ENCODE assay signal across 10 cellular contexts in genomic region chr7:117008849-117009531, GRCh38. TPM values are rescaled to one million over a fixed set of nuclear protein-coding genes. Genes with fewer than 3 reads are reported as not detected.
DNase-seq lines count a peak whose midpoint lies in the region; ATAC-seq and TF ChIP-seq lines count a peak whose summit lies in the region.
"Had no signal": no experiment of that assay in that cellular context is flagged by ENCODE, and none has a peak within 500 bp of the region (broad histone marks: within the 10 kb centered on the region; RNA-seq: fewer than 3 reads in every experiment).

No MANE protein-coding gene starts in this region.

- peak overlapping the region; percentile 75 for H3K27ac Mint-ChIP-seq in activated T-helper 17 cell treated with anti-CD3 and anti-CD28 coated beads, Interleukin-2, amount 50 U/mL, for 72 hours
- H3K27ac Mint-ChIP-seq in natural killer cell treated with Interleukin-12 subunit alpha and Interleukin-12 subunit beta and Interleukin-15 and Interleukin-18, amount 100 ng/mL, for 72 hours, result peak overlapping the region in 1 of 2 donors; percentile 57
- H3K27ac Mint-ChIP-seq: brain had no signal

- H3K4me1 ChIP-seq in spleen, result peaks cover 2 to 55% (median 28%) of the 10 kb centered on the region in 6 donors

- TF ChIP-seq POLR2A in GM18505 (IDR thresholded peaks at IDR 0.05; ENCODE audit: borderline replicate concordance, extremely low read depth, insufficient read depth, insufficient read length) (no peak), spleen (IDR thresholded peaks at IDR 0.05) (no peak)

- WGBS in spleen, 5 donors, result 94 to 97% (median 95%) methylated on average over 2 of the region's 2 CpGs

- H3K36me3 ChIP-seq in spleen, result no peaks in the 10 kb centered on the region
- H3K36me3 ChIP-seq: Peyer's patch had no signal

- peak; percentile 74 to 85 for DNase-seq in Kasumi-1 (lab: John Stamatoyannopoulos, UW)
- no peak for DNase-seq in natural killer cell treated with Interleukin-12 subunit alpha and Interleukin-12 subunit beta and Interleukin-15 and Interleukin-18, amount 100 ng/mL, for 72 hours (ENCODE audit: low spot score)
- DNase-seq in effector CD8-positive, alpha-beta T cell (lab: John Stamatoyannopoulos, UW), result no peak
- DNase-seq in anterior cingulate cortex (lab: John Stamatoyannopoulos, UW), result no peak
- no peak for DNase-seq in spleen
- DNase-seq: kidney had no signal

- no peak for TF ChIP-seq CTCF in spleen (IDR thresholded peaks at IDR 0.05 in 8 of 11, conservative IDR thresholded peaks at IDR 0.05 in 3 of 11)

- no peak overlapping the region for H3K4me3 ChIP-seq in spleen
- H3K4me3 ChIP-seq: Peyer's patch had no signal

- no peak overlapping the region for H3K27ac ChIP-seq in spleen
- H3K27ac ChIP-seq: Peyer's patch had no signal

- peaks cover 40% of the 10 kb centered on the region for H3K4me1 Mint-ChIP-seq in activated T-helper 17 cell treated with anti-CD3 and anti-CD28 coated beads, Interleukin-2, amount 50 U/mL, for 72 hours
- peaks cover 32 to 46% of the 10 kb centered on the region in 2 donors for H3K4me1 Mint-ChIP-seq in natural killer cell treated with Interleukin-12 subunit alpha and Interleukin-12 subunit beta and Interleukin-15 and Interleukin-18, amount 100 ng/mL, for 72 hours (ENCODE audit: low read depth in 2 of 2)

- no peaks in the 10 kb centered on the region for H3K9me3 Mint-ChIP-seq in activated T-helper 17 cell treated with anti-CD3 and anti-CD28 coated beads, Interleukin-2, amount 50 U/mL, for 72 hours
- no peaks in the 10 kb centered on the region for H3K9me3 Mint-ChIP-seq in natural killer cell treated with Interleukin-12 subunit alpha and Interleukin-12 subunit beta and Interleukin-15 and Interleukin-18, amount 100 ng/mL, for 72 hours
- H3K9me3 Mint-ChIP-seq: brain had no signal

- no peaks in the 10 kb centered on the region for H3K27me3 Mint-ChIP-seq in activated T-helper 17 cell treated with anti-CD3 and anti-CD28 coated beads, Interleukin-2, amount 50 U/mL, for 72 hours
- no peaks in the 10 kb centered on the region for H3K27me3 Mint-ChIP-seq in natural killer cell treated with Interleukin-12 subunit alpha and Interleukin-12 subunit beta and Interleukin-15 and Interleukin-18, amount 100 ng/mL, for 72 hours

- H3K36me3 Mint-ChIP-seq in activated T-helper 17 cell treated with anti-CD3 and anti-CD28 coated beads, Interleukin-2, amount 50 U/mL, for 72 hours (ENCODE audit: low read depth), result peaks cover 7% of the 10 kb centered on the region
- no peaks in the 10 kb centered on the region for H3K36me3 Mint-ChIP-seq in natural killer cell treated with Interleukin-12 subunit alpha and Interleukin-12 subunit beta and Interleukin-15 and Interleukin-18, amount 100 ng/mL, for 72 hours
- H3K36me3 Mint-ChIP-seq: brain had no signal

- peak overlapping the region; percentile 67 for H3K4me3 Mint-ChIP-seq in activated T-helper 17 cell treated with anti-CD3 and anti-CD28 coated beads, Interleukin-2, amount 50 U/mL, for 72 hours
- H3K4me3 Mint-ChIP-seq in natural killer cell treated with Interleukin-12 subunit alpha and Interleukin-12 subunit beta and Interleukin-15 and Interleukin-18, amount 100 ng/mL, for 72 hours, result peak overlapping the region; percentile 65
- H3K4me3 Mint-ChIP-seq: brain had no signal

- peak; percentile 19 for ATAC-seq in GM18505 (IDR thresholded peaks at IDR 0.05; ENCODE audit: unreplicated experiment)
- peak; percentile 22 for ATAC-seq in activated T-helper 17 cell treated with anti-CD3 and anti-CD28 coated beads, Interleukin-2, amount 50 U/mL, for 72 hours (replicated peaks)
- ATAC-seq in natural killer cell treated with Interleukin-12 subunit alpha and Interleukin-12 subunit beta and Interleukin-15 and Interleukin-18, amount 100 ng/mL, for 72 hours, result peak; percentile 52 to 57

- H3K27me3 ChIP-seq in spleen (replicated peaks in 1 of 7), result no peaks in the 10 kb centered on the region
- H3K27me3 ChIP-seq: Peyer's patch had no signal

- H3K9me3 ChIP-seq in spleen, result no peaks in the 10 kb centered on the region
- H3K9me3 ChIP-seq: Peyer's patch had no signal

- intact Hi-C loops in spleen (cut with DNase I; ENCODE audit: low total_unique reads), result no loop called here

RNA-seq across cellular contexts. Expression of gene ST7, which starts 55.7 kb away (rescaled TPM):
- total RNA-seq in activated T-helper 17 cell treated with anti-CD3 and anti-CD28 coated beads, Interleukin-2, amount 50 U/mL, for 72 hours, result 10 to 100 TPM; 12.5 to 14.4 TPM
- 1 to 10 TPM; 7.6 to 9.8 TPM for total RNA-seq in natural killer cell treated with Interleukin-12 subunit alpha and Interleukin-12 subunit beta and Interleukin-15 and Interleukin-18, amount 100 ng/mL, for 72 hours
- total RNA-seq in spleen, result 10 to 100 TPM; 11.7 to 36.4 (median 16.5) TPM
- 10 to 100 TPM in 1 of 3 donors, 1 to 10 TPM in 2; 4.7 to 10.6 (median 5.5) TPM for polyA plus RNA-seq in spleen

Comparison
In these comparisons a context has a peak if more than half of its experiments do, and no peak if none do; other contexts are left out.
1. DNase-seq: peak in Kasumi-1 (2 of 2); none in natural killer cell treated with Interleukin-12 subunit alpha and Interleukin-12 subunit beta and Interleukin-15 and Interleukin-18, amount 100 ng/mL, for 72 hours (single experiment), effector CD8-positive, alpha-beta T cell (single experiment), anterior cingulate cortex (0 of 58) and spleen (single experiment).
2. Peak in every context shown above with its lines, with median percentiles within 50 percentile points of each other: ATAC-seq.